In genomic region chr5:118441034-118441433, GRCh38 we compare ENCODE assay signal across 1 cellular context.
TF ChIP-seq lines count a peak whose summit lies in the region.

No MANE protein-coding gene starts in this region.

TF ChIP-seq in GM23338, 12 proteins besides CTCF, POLR2A, EP300 and RAD21 (continued from another document):
- no peak for TF ChIP-seq ZNF462 (CRISPR knock-in tag; IDR thresholded peaks at IDR 0.05)
- TF ChIP-seq JUNB (IDR thresholded peaks at IDR 0.05; ENCODE audit: unreplicated experiment), result no peak
- no peak for TF ChIP-seq CREB1 (CRISPR knock-in tag; IDR thresholded peaks at IDR 0.05; ENCODE audit: low read depth)
- no peak for TF ChIP-seq ETS1 (IDR thresholded peaks at IDR 0.05)
- no peak for TF ChIP-seq ZNF114 (CRISPR knock-in tag; IDR thresholded peaks at IDR 0.05)
